Comparison of ENCODE assay signal across 16 cellular contexts in genomic region chr16:73025506-73026131, GRCh38. TPM values are rescaled to one million over a fixed set of nuclear protein-coding genes. Genes with fewer than 3 reads are reported as not detected.
DNase-seq lines count a peak whose midpoint lies in the region; ATAC-seq, FAIRE-seq and TF ChIP-seq lines count a peak whose summit lies in the region.
"Had no signal": no experiment of that assay in that cellular context is flagged by ENCODE, and none has a peak within 500 bp of the region (broad histone marks: within the 10 kb centered on the region; RNA-seq: fewer than 3 reads in every experiment).

No MANE protein-coding gene starts in this region.

- peaks cover 36% of the 10 kb centered on the region for H3K79me2 ChIP-seq in endothelial cell of umbilical vein (ENCODE audit: control insufficient read depth, insufficient read depth, low read length)

- intact Hi-C loops in endothelial cell of umbilical vein (cut with micrococcal nuclease): loop anchor here (1.0 kb wide), 1 partner anchor 23 kb away; the partner anchor contains the start of gene ZFHX3
- intact Hi-C loops in lower lobe of right lung (cut with DNase I): no loop called here
- intact Hi-C loops in stomach (cut with DNase I; ENCODE audit: low total_unique reads): no loop called here

- H4K20me1 ChIP-seq in endothelial cell of umbilical vein (replicated peaks; ENCODE audit: control insufficient read depth, extremely low read depth, insufficient read depth, low read length): no peaks in the 10 kb centered on the region

- ATAC-seq in lower lobe of right lung (peak; percentile 24 to 27), HG03565 (IDR thresholded peaks at IDR 0.05; ENCODE audit: unreplicated experiment) (no peak), HG02973 (IDR thresholded peaks at IDR 0.05; ENCODE audit: unreplicated experiment) (no peak)
- no peak for ATAC-seq in stimulated activated naive CD8-positive, alpha-beta T cell treated with anti-CD3 and anti-CD28 coated beads, Interleukin-15, amount 100 ng/mL, for 72 hours

- no peaks in the 10 kb centered on the region for H3K9me1 ChIP-seq in endothelial cell of umbilical vein (replicated peaks; ENCODE audit: control insufficient read depth, extremely low read depth, insufficient read depth, low read length)

- H3K27ac ChIP-seq in HEK293 (ENCODE audit: extremely low read depth, low read depth, low read length) (no peak overlapping the region), endothelial cell of umbilical vein (ENCODE audit: insufficient read depth, low read depth, low read length) (no peak overlapping the region), lower lobe of right lung (peak overlapping the region; percentile 49), stomach (peak overlapping the region in 3 of 5 donors; percentile 29 to 59 (median 49))
- H3K27ac ChIP-seq: brain microvascular endothelial cell had no signal

- H3K9ac ChIP-seq in endothelial cell of umbilical vein (replicated peaks; ENCODE audit: extremely low read depth, insufficient read depth, low read length): no peak overlapping the region

- H3K27me3 Mint-ChIP-seq in stimulated activated naive CD8-positive, alpha-beta T cell treated with anti-CD3 and anti-CD28 coated beads, Interleukin-15, amount 100 ng/mL, for 72 hours: no peaks in the 10 kb centered on the region

- H3K9me3 ChIP-seq in HEK293 (ENCODE audit: control insufficient read depth, insufficient read depth, low read depth, low read length) (no peaks in the 10 kb centered on the region), endothelial cell of umbilical vein (replicated peaks; ENCODE audit: control insufficient read depth, insufficient read depth, low read length) (no peaks in the 10 kb centered on the region), lower lobe of right lung (no peaks in the 10 kb centered on the region), stomach (no peaks in the 10 kb centered on the region)

- no peak for FAIRE-seq in endothelial cell of umbilical vein (lab: Jason Lieb, UNC)
- FAIRE-seq: GM12892, small intestine had no signal

- no peak for TF ChIP-seq EP300 in stomach (IDR thresholded peaks at IDR 0.05)

- POLR2A ChIA-PET in HEK293 (lab: Yijun Ruan, JAX): no interaction called here
- POLR2A ChIA-PET in endothelial cell of umbilical vein (lab: Charles Lee): no interaction called here

- H3K4me1 ChIP-seq in HEK293 (ENCODE audit: control insufficient read depth, insufficient read depth, low read length) (peaks cover 9% of the 10 kb centered on the region; the same call in 1 of the 2 replicates), endothelial cell of umbilical vein (ENCODE audit: control insufficient read depth, extremely low read depth, insufficient read depth, low read length) (peaks cover 8% of the 10 kb centered on the region), lower lobe of right lung (peaks cover 42% of the 10 kb centered on the region), stomach (peaks cover 33 to 72% (median 51%) of the 10 kb centered on the region in 4 donors)

- H3K4me3 Mint-ChIP-seq in stimulated activated naive CD8-positive, alpha-beta T cell treated with anti-CD3 and anti-CD28 coated beads, Interleukin-15, amount 100 ng/mL, for 72 hours: no peak overlapping the region
- H3K4me3 Mint-ChIP-seq: activated CD4-positive, alpha-beta T cell treated with anti-CD3 and anti-CD28 coated beads, Interleukin-2, amount 10 ng/mL, durations not matched to agents 7 days and 5 days had no signal

- H3K27ac Mint-ChIP-seq in stimulated activated naive CD8-positive, alpha-beta T cell treated with anti-CD3 and anti-CD28 coated beads, Interleukin-15, amount 100 ng/mL, for 72 hours: no peak overlapping the region
- H3K27ac Mint-ChIP-seq: activated CD4-positive, alpha-beta T cell treated with anti-CD3 and anti-CD28 coated beads, Interleukin-2, amount 10 ng/mL, durations not matched to agents 7 days and 5 days had no signal

- H3K4me2 ChIP-seq in endothelial cell of umbilical vein (ENCODE audit: insufficient read depth, low read length): no peak overlapping the region

- CTCF ChIA-PET in HEK293 (lab: Yijun Ruan, JAX): no interaction called here
- CTCF ChIA-PET in endothelial cell of umbilical vein (lab: Charles Lee): interaction anchor here (1.3 kb wide), 1 partner anchor 193 kb away, joined by 7 read pairs; no protein-coding TSS in a partner anchor

- dilution Hi-C loops in endothelial cell of umbilical vein (cut with MboI; ENCODE audit: extremely low pct_ligation_motif_present, low sequenced_read_pairs): no loop called here

- BruUV-seq in endothelial cell of umbilical vein (replicated peaks; lab: Mats Ljungman, UMichigan): no TSS peak

- H3K9me3 Mint-ChIP-seq in stimulated activated naive CD8-positive, alpha-beta T cell treated with anti-CD3 and anti-CD28 coated beads, Interleukin-15, amount 100 ng/mL, for 72 hours: no peaks in the 10 kb centered on the region
- H3K9me3 Mint-ChIP-seq: activated CD4-positive, alpha-beta T cell treated with anti-CD3 and anti-CD28 coated beads, Interleukin-2, amount 10 ng/mL, durations not matched to agents 7 days and 5 days had no signal

- H3K4me3 ChIP-seq in HEK293 (ENCODE audit: low read depth, low read length) (no peak overlapping the region), endothelial cell of umbilical vein (replicated peaks in 1 of 3; ENCODE audit: insufficient read depth in 1 of 3, low read depth in 1 of 3, low read length in 3 of 3) (no peak overlapping the region), lower lobe of right lung (no peak overlapping the region), stomach (no peak overlapping the region)

- H3K27me3 ChIP-seq in endothelial cell of umbilical vein (ENCODE audit: control insufficient read depth in 2 of 2, insufficient read depth in 2 of 2, low read length in 2 of 2) (no peaks in the 10 kb centered on the region), lower lobe of right lung (ENCODE audit: low read depth) (no peaks in the 10 kb centered on the region), stomach (no peaks in the 10 kb centered on the region)
- H3K27me3 ChIP-seq: brain microvascular endothelial cell had no signal

- no peak overlapping the region for H2AFZ ChIP-seq in endothelial cell of umbilical vein (ENCODE audit: low read depth, low read length)

- TF ChIP-seq POLR2A in endothelial cell of umbilical vein (IDR thresholded peaks at IDR 0.05; ENCODE audit: low read depth, low read length) (no peak), stomach (IDR thresholded peaks at IDR 0.05) (no peak)

- WGBS in stomach, 5 donors: 55 to 72% (median 69%) methylated on average over 8 of the region's 8 CpGs

- H3K36me3 ChIP-seq in HEK293 (ENCODE audit: control insufficient read depth in 2 of 2, insufficient read depth in 1 of 2, low read length in 2 of 2): no peaks in the 10 kb centered on the region
- H3K36me3 ChIP-seq in endothelial cell of umbilical vein (ENCODE audit: control insufficient read depth in 2 of 2, extremely low read depth in 1 of 2, insufficient read depth in 2 of 2, low read length in 2 of 2): no peaks in the 10 kb centered on the region
- no peaks in the 10 kb centered on the region for H3K36me3 ChIP-seq in lower lobe of right lung
- no peaks in the 10 kb centered on the region for H3K36me3 ChIP-seq in stomach

- DNase-seq in endothelial cell of umbilical vein (ENCODE audit: low read depth, low spot score): peak; percentile 73
- no peak for DNase-seq in lower lobe of right lung
- DNase-seq in stomach: no peak
- DNase-seq in superior temporal gyrus (ENCODE audit: extremely low spot score): no peak
- no peak for DNase-seq in stimulated activated naive CD8-positive, alpha-beta T cell treated with anti-CD3 and anti-CD28 coated beads, Interleukin-15, amount 100 ng/mL, for 72 hours
- DNase-seq: activated CD4-positive, alpha-beta T cell treated with anti-CD3 and anti-CD28 coated beads, Interleukin-2, amount 10 ng/mL, durations not matched to agents 7 days and 5 days; AML-193; brain microvascular endothelial cell; DND-41; NCI-H1105 treated with DMSO at 0.1 percent for 48 hours; NCI-H510A; small intestine had no signal

- H3K4me1 Mint-ChIP-seq in stimulated activated naive CD8-positive, alpha-beta T cell treated with anti-CD3 and anti-CD28 coated beads, Interleukin-15, amount 100 ng/mL, for 72 hours: no peaks in the 10 kb centered on the region
- H3K4me1 Mint-ChIP-seq: activated CD4-positive, alpha-beta T cell treated with anti-CD3 and anti-CD28 coated beads, Interleukin-2, amount 10 ng/mL, durations not matched to agents 7 days and 5 days had no signal

- no peak for TF ChIP-seq CTCF in HEK293 (tag by site-specific recombination; IDR thresholded peaks at IDR 0.05)
- TF ChIP-seq CTCF in endothelial cell of umbilical vein (IDR thresholded peaks at IDR 0.05; ENCODE audit: extremely low read depth in 1 of 2, insufficient read depth in 1 of 2, low read depth in 1 of 2, low read length in 2 of 2): no peak
- no peak for TF ChIP-seq CTCF in lower lobe of right lung (IDR thresholded peaks at IDR 0.05)
- no peak for TF ChIP-seq CTCF in stomach (IDR thresholded peaks at IDR 0.05)

TF ChIP-seq in HEK293, 187 proteins besides CTCF, POLR2A, EP300 and RAD21:
- peak; percentile 28; the same call in 1 of the 2 replicates for TF ChIP-seq KLF10 (tag by site-specific recombination; IDR thresholded peaks at IDR 0.05)
- no peak for TF ChIP-seq ZNF624 (tag by site-specific recombination; IDR thresholded peaks at IDR 0.05)

TF ChIP-seq in endothelial cell of umbilical vein, 7 proteins besides CTCF, POLR2A, EP300 and RAD21 (continues in another document):
- TF ChIP-seq MYC (IDR thresholded peaks at IDR 0.05; ENCODE audit: low read depth, low read length) (no peak), POLR2AphosphoS5 (IDR thresholded peaks at IDR 0.05; ENCODE audit: insufficient read depth, low read depth, low read length) (no peak), JUN (IDR thresholded peaks at IDR 0.05; ENCODE audit: borderline replicate concordance, insufficient read depth, insufficient read length, low read depth) (no peak), MAX (IDR thresholded peaks at IDR 0.05; ENCODE audit: insufficient read depth, insufficient read length) (no peak), GATA2 (IDR thresholded peaks at IDR 0.05; ENCODE audit: insufficient read depth, insufficient read length, low read depth, low read length) (no peak), EZH2 (IDR thresholded peaks at IDR 0.05; ENCODE audit: borderline replicate concordance, low read depth, low read length, severe bottlenecking) (no peak)

RNA-seq across cellular contexts. Expression of gene ZFHX3, which starts 22.3 kb away (rescaled TPM):
- 17.7 and 18.8 TPM in 2 replicates for total RNA-seq in endothelial cell of umbilical vein
- 3.0 and 3.7 TPM in 2 replicates for polyA plus RNA-seq in endothelial cell of umbilical vein
- 4.4 and 4.7 TPM in 2 replicates for polyA plus RNA-seq in endothelial cell of umbilical vein (2011; cell fraction: cytosol; rRNA removed)
- polyA plus RNA-seq in endothelial cell of umbilical vein (2011; cell fraction: nucleus; rRNA removed): 10.3 and 10.5 TPM in 2 replicates
- 7.6 and 7.8 TPM in 2 replicates for polyA plus RNA-seq in endothelial cell of umbilical vein (2012)
- 14.8 and 14.9 TPM in 2 replicates for polyA minus RNA-seq in endothelial cell of umbilical vein
- polyA minus RNA-seq in endothelial cell of umbilical vein (2011; cell fraction: cytosol; rRNA and poly(A)+ RNA removed): 11.3 TPM
- polyA minus RNA-seq in endothelial cell of umbilical vein (2011; cell fraction: nucleus; rRNA and poly(A)+ RNA removed): 24.3 and 25.1 TPM in 2 replicates
- 29.3 TPM for total RNA-seq in lower lobe of right lung
- total RNA-seq in stomach: 10 to 100 TPM; 11.7 to 27.5 (median 13.6) TPM
- polyA plus RNA-seq in stomach: 1 to 10 TPM; 1.1 to 2.1 (median 1.5) TPM

Comparison
In these comparisons a context has a peak if more than half of its experiments do, and no peak if none do; other contexts are left out.
1. H3K27ac ChIP-seq: peak in lower lobe of right lung (single experiment) and stomach (3 of 5); none in HEK293 (single experiment) and endothelial cell of umbilical vein (single experiment).
2. ATAC-seq: peak in lower lobe of right lung (2 of 2); none in stimulated activated naive CD8-positive, alpha-beta T cell treated with anti-CD3 and anti-CD28 coated beads, Interleukin-15, amount 100 ng/mL, for 72 hours (single experiment), HG03565 (single experiment) and HG02973 (single experiment).